1 cellular context compared by ENCODE assay signal in genomic region chr9:70390922-70391321, GRCh38.
TF ChIP-seq lines count a peak whose summit lies in the region.

No MANE protein-coding gene starts in this region.

TF ChIP-seq in GM23338, 12 proteins besides CTCF, POLR2A, EP300 and RAD21 (continued from another document):
- TF ChIP-seq, protein P1, sequence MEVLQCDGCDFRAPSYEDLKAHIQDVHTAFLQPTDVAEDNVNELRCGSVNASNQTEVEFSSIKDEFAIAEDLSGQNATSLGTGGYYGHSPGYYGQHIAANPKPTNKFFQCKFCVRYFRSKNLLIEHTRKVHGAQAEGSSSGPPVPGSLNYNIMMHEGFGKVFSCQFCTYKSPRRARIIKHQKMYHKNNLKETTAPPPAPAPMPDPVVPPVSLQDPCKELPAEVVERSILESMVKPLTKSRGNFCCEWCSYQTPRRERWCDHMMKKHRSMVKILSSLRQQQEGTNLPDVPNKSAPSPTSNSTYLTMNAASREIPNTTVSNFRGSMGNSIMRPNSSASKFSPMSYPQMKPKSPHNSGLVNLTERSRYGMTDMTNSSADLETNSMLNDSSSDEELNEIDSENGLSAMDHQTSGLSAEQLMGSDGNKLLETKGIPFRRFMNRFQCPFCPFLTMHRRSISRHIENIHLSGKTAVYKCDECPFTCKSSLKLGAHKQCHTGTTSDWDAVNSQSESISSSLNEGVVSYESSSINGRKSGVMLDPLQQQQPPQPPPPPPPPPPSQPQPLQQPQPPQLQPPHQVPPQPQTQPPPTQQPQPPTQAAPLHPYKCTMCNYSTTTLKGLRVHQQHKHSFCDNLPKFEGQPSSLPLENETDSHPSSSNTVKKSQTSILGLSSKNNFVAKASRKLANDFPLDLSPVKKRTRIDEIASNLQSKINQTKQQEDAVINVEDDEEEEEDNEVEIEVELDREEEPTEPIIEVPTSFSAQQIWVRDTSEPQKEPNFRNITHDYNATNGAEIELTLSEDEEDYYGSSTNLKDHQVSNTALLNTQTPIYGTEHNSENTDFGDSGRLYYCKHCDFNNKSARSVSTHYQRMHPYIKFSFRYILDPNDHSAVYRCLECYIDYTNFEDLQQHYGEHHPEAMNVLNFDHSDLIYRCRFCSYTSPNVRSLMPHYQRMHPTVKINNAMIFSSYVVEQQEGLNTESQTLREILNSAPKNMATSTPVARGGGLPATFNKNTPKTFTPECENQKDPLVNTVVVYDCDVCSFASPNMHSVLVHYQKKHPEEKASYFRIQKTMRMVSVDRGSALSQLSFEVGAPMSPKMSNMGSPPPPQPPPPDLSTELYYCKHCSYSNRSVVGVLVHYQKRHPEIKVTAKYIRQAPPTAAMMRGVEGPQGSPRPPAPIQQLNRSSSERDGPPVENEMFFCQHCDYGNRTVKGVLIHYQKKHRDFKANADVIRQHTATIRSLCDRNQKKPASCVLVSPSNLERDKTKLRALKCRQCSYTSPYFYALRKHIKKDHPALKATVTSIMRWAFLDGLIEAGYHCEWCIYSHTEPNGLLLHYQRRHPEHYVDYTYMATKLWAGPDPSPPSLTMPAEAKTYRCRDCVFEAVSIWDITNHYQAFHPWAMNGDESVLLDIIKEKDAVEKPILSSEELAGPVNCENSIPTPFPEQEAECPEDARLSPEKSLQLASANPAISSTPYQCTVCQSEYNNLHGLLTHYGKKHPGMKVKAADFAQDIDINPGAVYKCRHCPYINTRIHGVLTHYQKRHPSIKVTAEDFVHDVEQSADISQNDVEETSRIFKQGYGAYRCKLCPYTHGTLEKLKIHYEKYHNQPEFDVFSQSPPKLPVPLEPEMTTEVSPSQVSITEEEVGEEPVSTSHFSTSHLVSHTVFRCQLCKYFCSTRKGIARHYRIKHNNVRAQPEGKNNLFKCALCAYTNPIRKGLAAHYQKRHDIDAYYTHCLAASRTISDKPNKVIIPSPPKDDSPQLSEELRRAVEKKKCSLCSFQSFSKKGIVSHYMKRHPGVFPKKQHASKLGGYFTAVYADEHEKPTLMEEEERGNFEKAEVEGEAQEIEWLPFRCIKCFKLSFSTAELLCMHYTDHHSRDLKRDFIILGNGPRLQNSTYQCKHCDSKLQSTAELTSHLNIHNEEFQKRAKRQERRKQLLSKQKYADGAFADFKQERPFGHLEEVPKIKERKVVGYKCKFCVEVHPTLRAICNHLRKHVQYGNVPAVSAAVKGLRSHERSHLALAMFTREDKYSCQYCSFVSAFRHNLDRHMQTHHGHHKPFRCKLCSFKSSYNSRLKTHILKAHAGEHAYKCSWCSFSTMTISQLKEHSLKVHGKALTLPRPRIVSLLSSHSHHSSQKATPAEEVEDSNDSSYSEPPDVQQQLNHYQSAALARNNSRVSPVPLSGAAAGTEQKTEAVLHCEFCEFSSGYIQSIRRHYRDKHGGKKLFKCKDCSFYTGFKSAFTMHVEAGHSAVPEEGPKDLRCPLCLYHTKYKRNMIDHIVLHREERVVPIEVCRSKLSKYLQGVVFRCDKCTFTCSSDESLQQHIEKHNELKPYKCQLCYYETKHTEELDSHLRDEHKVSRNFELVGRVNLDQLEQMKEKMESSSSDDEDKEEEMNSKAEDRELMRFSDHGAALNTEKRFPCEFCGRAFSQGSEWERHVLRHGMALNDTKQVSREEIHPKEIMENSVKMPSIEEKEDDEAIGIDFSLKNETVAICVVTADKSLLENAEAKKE (CRISPR knock-in tag; IDR thresholded peaks at IDR 0.05), result no peak
- no peak for TF ChIP-seq JUNB (IDR thresholded peaks at IDR 0.05; ENCODE audit: unreplicated experiment)
- TF ChIP-seq NANOG (IDR thresholded peaks at IDR 0.05; ENCODE audit: borderline replicate concordance), result no peak
- TF ChIP-seq STAT1 (IDR thresholded peaks at IDR 0.05; ENCODE audit: unreplicated experiment), result no peak
- no peak for TF ChIP-seq EZH2phosphoT487 (IDR thresholded peaks at IDR 0.05; ENCODE audit: unreplicated experiment)
- TF ChIP-seq ZNF331 (CRISPR knock-in tag; IDR thresholded peaks at IDR 0.05; ENCODE audit: low read depth), result no peak
- TF ChIP-seq, protein P2, sequence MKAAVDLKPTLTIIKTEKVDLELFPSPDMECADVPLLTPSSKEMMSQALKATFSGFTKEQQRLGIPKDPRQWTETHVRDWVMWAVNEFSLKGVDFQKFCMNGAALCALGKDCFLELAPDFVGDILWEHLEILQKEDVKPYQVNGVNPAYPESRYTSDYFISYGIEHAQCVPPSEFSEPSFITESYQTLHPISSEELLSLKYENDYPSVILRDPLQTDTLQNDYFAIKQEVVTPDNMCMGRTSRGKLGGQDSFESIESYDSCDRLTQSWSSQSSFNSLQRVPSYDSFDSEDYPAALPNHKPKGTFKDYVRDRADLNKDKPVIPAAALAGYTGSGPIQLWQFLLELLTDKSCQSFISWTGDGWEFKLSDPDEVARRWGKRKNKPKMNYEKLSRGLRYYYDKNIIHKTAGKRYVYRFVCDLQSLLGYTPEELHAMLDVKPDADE (IDR thresholded peaks at IDR 0.05), result no peak
